In genomic region chr11:134034496-134035381, GRCh38 we compare ENCODE assay signal across 9 cellular contexts. TPM values are rescaled to one million over a fixed set of nuclear protein-coding genes. Genes with fewer than 3 reads are reported as not detected.
DNase-seq lines count a peak whose midpoint lies in the region; ATAC-seq and TF ChIP-seq lines count a peak whose summit lies in the region.
"Had no signal": no experiment of that assay in that cellular context is flagged by ENCODE, and none has a peak within 500 bp of the region (broad histone marks: within the 10 kb centered on the region; RNA-seq: fewer than 3 reads in every experiment).

No MANE protein-coding gene starts in this region.

- POLR2A ChIA-PET in CD8-positive, alpha-beta T cell (lab: Charles Lee) = interaction anchor here (0.9 to 1.7 kb wide), 6 partner anchors 9 to 107 kb away, joined by 3 to 7 read pairs (median 5); partner anchors contain the start of genes IGSF9B and JAM3

- no peak for ATAC-seq in CD8-positive, alpha-beta T cell
- ATAC-seq in central memory CD8-positive, alpha-beta T cell (replicated peaks; ENCODE audit: extremely low read depth, poor library complexity, severe bottlenecking) = no peak
- no peak for ATAC-seq in GM21576 (IDR thresholded peaks at IDR 0.05; ENCODE audit: unreplicated experiment)

- no peaks in the 10 kb centered on the region for H3K36me3 Mint-ChIP-seq in CD8-positive, alpha-beta T cell
- peaks cover 15% of the 10 kb centered on the region for H3K36me3 Mint-ChIP-seq in central memory CD8-positive, alpha-beta T cell (ENCODE audit: insufficient read depth)
- H3K36me3 Mint-ChIP-seq in neural crest cell (ENCODE audit: low read depth) = no peaks in the 10 kb centered on the region

- peak overlapping the region; percentile 55 for H3K4me3 ChIP-seq in CD8-positive, alpha-beta T cell (ENCODE audit: low read depth, low read length)
- no peak overlapping the region for H3K4me3 ChIP-seq in foreskin fibroblast (ENCODE audit: low read depth in 1 of 2, low read length in 2 of 2)

- H3K9me3 Mint-ChIP-seq in CD8-positive, alpha-beta T cell = no peaks in the 10 kb centered on the region
- H3K9me3 Mint-ChIP-seq in central memory CD8-positive, alpha-beta T cell = no peaks in the 10 kb centered on the region
- H3K9me3 Mint-ChIP-seq in neural crest cell = no peaks in the 10 kb centered on the region

- intact Hi-C loops in CD8-positive, alpha-beta T cell (cut with DNase I, micrococcal nuclease) = loop anchor here (2.0 to 10.0 kb wide), 4 partner anchors 77 to 298 kb away; partner anchors contain the start of genes ACAD8 (in 2 of the 2), THYN1 (in 2 of the 2), GLB1L2 (in 1 of the 2) and IGSF9B (in 1 of the 2)

- no peaks in the 10 kb centered on the region for H3K9me3 ChIP-seq in CD8-positive, alpha-beta T cell (ENCODE audit: low read length)

- H3K27me3 Mint-ChIP-seq in CD8-positive, alpha-beta T cell (ENCODE audit: low read depth) = no peaks in the 10 kb centered on the region
- peaks cover 10% of the 10 kb centered on the region for H3K27me3 Mint-ChIP-seq in central memory CD8-positive, alpha-beta T cell
- H3K27me3 Mint-ChIP-seq in neural crest cell (ENCODE audit: low read depth) = peaks cover 84% of the 10 kb centered on the region

- peak in 2 of 7 experiments; percentile 10 to 25 for DNase-seq in CD8-positive, alpha-beta T cell
- DNase-seq in NCI-H2029 (lab: John Stamatoyannopoulos, UW) (peak; percentile 93), neural crest cell (ENCODE audit: low read depth, low spot score) (no peak), foreskin fibroblast (no peak), SIG-M5 (lab: John Stamatoyannopoulos, UW) (no peak)
- DNase-seq in central memory CD8-positive, alpha-beta T cell (ENCODE audit: low spot score in 2 of 2) = no peak
- no peak for DNase-seq in stimulated activated CD8-positive, alpha-beta memory T cell treated with anti-CD3 and anti-CD28 coated beads, Interleukin-4, amount 100 ng/mL, for 48 hours

- H3K27ac Mint-ChIP-seq in CD8-positive, alpha-beta T cell = peak overlapping the region; percentile 92
- H3K27ac Mint-ChIP-seq in central memory CD8-positive, alpha-beta T cell (ENCODE audit: low read depth) = peak overlapping the region; percentile 63
- H3K27ac Mint-ChIP-seq in neural crest cell (ENCODE audit: unreplicated experiment) = no peak overlapping the region

- peaks cover 67% of the 10 kb centered on the region for H3K4me1 Mint-ChIP-seq in CD8-positive, alpha-beta T cell (ENCODE audit: low read depth)
- peaks cover 42% of the 10 kb centered on the region for H3K4me1 Mint-ChIP-seq in central memory CD8-positive, alpha-beta T cell
- H3K4me1 Mint-ChIP-seq in neural crest cell = peaks cover 49% of the 10 kb centered on the region

- peaks cover 63% of the 10 kb centered on the region for H3K4me1 ChIP-seq in CD8-positive, alpha-beta T cell (ENCODE audit: insufficient read depth, low read length)

- no peak for TF ChIP-seq CTCF in CD8-positive, alpha-beta T cell (IDR thresholded peaks at IDR 0.05)
- TF ChIP-seq CTCF in neural crest cell (conservative IDR thresholded peaks at IDR 0.05) (no peak), foreskin fibroblast (IDR thresholded peaks at IDR 0.05; ENCODE audit: low read depth, low read length) (no peak)

- CTCF ChIA-PET in CD8-positive, alpha-beta T cell (lab: Charles Lee) = interaction anchor here (0.7 to 4.4 kb wide), 5 partner anchors 11 to 107 kb away, joined by 3 to 25 read pairs (median 9); no protein-coding TSS in a partner anchor

- peak overlapping the region; percentile 65 for H3K27ac ChIP-seq in CD8-positive, alpha-beta T cell (ENCODE audit: low read depth, low read length)
- H3K27ac ChIP-seq: SK-N-MC had no signal

- H3K27me3 ChIP-seq in CD8-positive, alpha-beta T cell (ENCODE audit: insufficient read depth, low read length) = no peaks in the 10 kb centered on the region

- no peaks in the 10 kb centered on the region for H3K36me3 ChIP-seq in CD8-positive, alpha-beta T cell (ENCODE audit: insufficient read depth, low read length)

- H3K4me3 Mint-ChIP-seq in CD8-positive, alpha-beta T cell = peak overlapping the region; percentile 90
- peak overlapping the region; percentile 89 for H3K4me3 Mint-ChIP-seq in central memory CD8-positive, alpha-beta T cell
- peak overlapping the region; percentile 81 for H3K4me3 Mint-ChIP-seq in neural crest cell

RNA-seq across cellular contexts. Expression of gene JAM3, which starts 34.1 kb away (rescaled TPM):
- total RNA-seq in CD8-positive, alpha-beta T cell = 10 to 100 TPM; 12.1 to 15.2 TPM
- 98.6 and 99.9 TPM in 2 replicates for total RNA-seq in neural crest cell
